ENCODE assay signal across 23 cellular contexts in the genomic region with DNA sequence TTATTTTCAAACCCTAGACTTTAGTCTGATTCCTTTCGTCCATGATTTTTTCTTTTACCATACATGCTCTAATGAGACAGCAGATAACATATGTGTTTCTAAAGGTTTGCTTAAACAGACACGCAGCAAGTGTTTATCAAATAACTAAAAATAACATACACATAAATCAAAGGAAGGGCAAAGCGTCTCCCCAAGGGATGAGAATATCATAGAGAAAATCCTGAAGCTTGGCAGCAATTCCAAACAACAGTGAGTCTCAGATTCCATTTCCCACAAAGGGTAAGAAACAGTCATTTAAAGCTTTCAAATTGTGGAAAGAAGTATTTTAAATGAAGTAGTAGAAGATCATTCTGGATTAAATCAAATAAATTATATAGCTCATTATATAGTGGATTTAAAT.
"Had no signal": no experiment of that assay in that cellular context is flagged by ENCODE, and none has a peak within 500 bp of the region (broad histone marks: within the 10 kb centered on the region; RNA-seq: fewer than 3 reads in every experiment).

No MANE protein-coding gene starts in this region.

- H3K36me3 ChIP-seq: gastrocnemius medialis, stomach, suprapubic skin, tibial nerve had no signal

- H3K9me3 ChIP-seq: gastrocnemius medialis, stomach, suprapubic skin, tibial nerve had no signal

- DNase-seq: activated B cell treated with CpG ODN at 0.5 μM for 24 hours; activated CD8-positive, alpha-beta memory T cell treated with anti-CD3 and anti-CD28 coated beads, Interleukin-2, amount 10 ng/mL, durations not matched to agents 7 days and 5 days; activated CD8-positive, alpha-beta T cell treated with anti-CD3 and anti-CD28 coated beads, Interleukin-2, amount 10 ng/mL, durations not matched to agents 7 days and 5 days; activated naive CD8-positive, alpha-beta T cell treated with anti-CD3 and anti-CD28 coated beads, Interleukin-2, amount 50 U/mL, for 24 hours; activated T-cell treated with anti-CD3 and anti-CD28 coated beads, Interleukin-2, amount 50 U/mL, for 48 hours; amygdala; effector memory CD4-positive, alpha-beta T cell; gastrocnemius medialis; glutamatergic neuron; left cardiac atrium; mammary epithelial cell; naive thymus-derived CD8-positive, alpha-beta T cell; posterior cingulate gyrus; stimulated activated CD4-positive, alpha-beta T cell treated with anti-CD3 and anti-CD28 coated beads, Interleukin-15, amount 100 ng/mL, for 24 hours; stimulated activated CD4-positive, alpha-beta T cell treated with anti-CD3 and anti-CD28 coated beads, Interleukin-2, amount 100 ng/mL, for 24 hours; stimulated activated naive B cell treated with anti-CD40 and anti-IgM and Interleukin-4, amounts not matched to agents 10 μg/mL and 1 μg/mL and 100 μg/mL, for 72 hours; stomach; T-helper 1 cell had no signal

- H3K4me1 ChIP-seq: suprapubic skin, tibial nerve had no signal

- ATAC-seq: activated CD8-positive, alpha-beta memory T cell treated with anti-CD3 and anti-CD28 coated beads, Interleukin-2, amount 10 ng/mL, durations not matched to agents 7 days and 5 days; activated CD8-positive, alpha-beta T cell treated with anti-CD3 and anti-CD28 coated beads, Interleukin-2, amount 10 ng/mL, durations not matched to agents 7 days and 5 days; activated naive CD8-positive, alpha-beta T cell treated with anti-CD3 and anti-CD28 coated beads, Interleukin-2, amount 50 U/mL, for 24 hours; gastrocnemius medialis; left cardiac atrium; naive thymus-derived CD8-positive, alpha-beta T cell; sciatic nerve; stimulated activated naive B cell treated with anti-CD40 and anti-IgM and Interleukin-4, amounts not matched to agents 10 μg/mL and 1 μg/mL and 100 μg/mL, for 72 hours had no signal

- H3K27me3 ChIP-seq: gastrocnemius medialis, hepatocyte, stomach, suprapubic skin, tibial nerve had no signal

- H3K4me2 ChIP-seq: hepatocyte, smooth muscle cell had no signal

- H3K4me3 ChIP-seq: hepatocyte, smooth muscle cell, stomach, suprapubic skin, tibial nerve had no signal

- H3K27ac ChIP-seq: gastrocnemius medialis, hepatocyte, stomach, suprapubic skin, tibial nerve had no signal

- H2AFZ ChIP-seq: hepatocyte had no signal
